Comparison of ENCODE assay signal across 11 cellular contexts in genomic region chr20:35886537-35886936, GRCh38.
A peak's percentile ranks its signal among the peaks of the same experiment; 100 is the strongest.
DNase-seq lines count a peak whose midpoint lies in the region; ATAC-seq, FAIRE-seq and TF ChIP-seq lines count a peak whose summit lies in the region.
"Had no signal": no experiment of that assay in that cellular context is flagged by ENCODE, and none has a peak within 500 bp of the region (broad histone marks: within the 10 kb centered on the region; RNA-seq: fewer than 3 reads in every experiment).

No MANE protein-coding gene starts in this region.

- H3K27ac ChIP-seq in mammary epithelial cell (ENCODE audit: insufficient read depth, low read depth, low read length) (no peak overlapping the region), right cardiac atrium (ENCODE audit: low read length) (no peak overlapping the region), transverse colon (peak overlapping the region in 3 of 4 donors; percentile 12 to 84 (median 29))
- H3K27ac ChIP-seq: upper lobe of right lung had no signal

- DNase-seq in MCF 10A (ENCODE audit: unreplicated experiment): no peak
- no peak for DNase-seq in mammary epithelial cell
- peak; percentile 41 to 73 (median 70) for DNase-seq in right cardiac atrium
- no peak for DNase-seq in transverse colon
- no peak for DNase-seq in natural killer cell
- no peak for DNase-seq in HTR-8/SVneo (ENCODE audit: insufficient read length, low spot score)
- DNase-seq: central memory CD4-positive, alpha-beta T cell; upper lobe of right lung had no signal

- no peaks in the 10 kb centered on the region for H4K20me1 ChIP-seq in mammary epithelial cell (ENCODE audit: insufficient read depth, low read length)

- H3K4me3 ChIP-seq in mammary epithelial cell (replicated peaks in 1 of 3; ENCODE audit: insufficient read depth in 1 of 3, low read depth in 2 of 3, low read length in 3 of 3): no peak overlapping the region
- H3K4me3 ChIP-seq in right cardiac atrium (ENCODE audit: low read length): no peak overlapping the region
- H3K4me3 ChIP-seq in transverse colon: no peak overlapping the region
- H3K4me3 ChIP-seq: skin epidermis, upper lobe of right lung had no signal

- no peaks in the 10 kb centered on the region for H3K27me3 ChIP-seq in mammary epithelial cell (ENCODE audit: insufficient read depth, low read length)
- H3K27me3 ChIP-seq in right cardiac atrium (ENCODE audit: control insufficient read depth, insufficient read depth): no peaks in the 10 kb centered on the region
- no peaks in the 10 kb centered on the region for H3K27me3 ChIP-seq in transverse colon
- H3K27me3 ChIP-seq: upper lobe of right lung had no signal

- H3K9ac ChIP-seq in mammary epithelial cell (ENCODE audit: insufficient read depth, low read length): no peak overlapping the region

- TF ChIP-seq POLR2A in transverse colon (IDR thresholded peaks at IDR 0.05): no peak

- dilution Hi-C loops in mammary epithelial cell (cut with HindIII; ENCODE audit: low sequenced_read_pairs): loop anchor here (5.0 kb wide), 1 partner anchor 114 kb away; the partner anchor contains the start of gene PHF20

- H3K79me2 ChIP-seq in mammary epithelial cell (ENCODE audit: insufficient read depth, low read length): peaks cover 15% of the 10 kb centered on the region

- TF ChIP-seq CTCF in MCF 10A (IDR thresholded peaks at IDR 0.05; ENCODE audit: unreplicated experiment): no peak
- no peak for TF ChIP-seq CTCF in mammary epithelial cell (conservative IDR thresholded peaks at IDR 0.05 in 1 of 2, IDR thresholded peaks at IDR 0.05 in 1 of 2; ENCODE audit: extremely low read depth in 1 of 2, insufficient read depth in 1 of 2, low read depth in 1 of 2, low read length in 2 of 2)
- no peak for TF ChIP-seq CTCF in transverse colon (IDR thresholded peaks at IDR 0.05)
- TF ChIP-seq CTCF in natural killer cell (IDR thresholded peaks at IDR 0.05): no peak

- H3K27me3 Mint-ChIP-seq in MCF 10A (ENCODE audit: insufficient read depth, unreplicated experiment): no peaks in the 10 kb centered on the region
- no peaks in the 10 kb centered on the region for H3K27me3 Mint-ChIP-seq in natural killer cell (ENCODE audit: low read depth in 2 of 2)

- H3K4me3 Mint-ChIP-seq in MCF 10A (ENCODE audit: unreplicated experiment) (no peak overlapping the region), natural killer cell (no peak overlapping the region)

- no peak overlapping the region for H3K4me2 ChIP-seq in mammary epithelial cell (ENCODE audit: insufficient read depth, low read depth, low read length)

- H3K4me1 Mint-ChIP-seq in MCF 10A (ENCODE audit: insufficient read depth, unreplicated experiment) (peaks cover 21% of the 10 kb centered on the region), natural killer cell (peaks cover 7 to 12% of the 10 kb centered on the region in 2 donors)

- H3K9me3 Mint-ChIP-seq in MCF 10A (ENCODE audit: unreplicated experiment) (no peaks in the 10 kb centered on the region), natural killer cell (no peaks in the 10 kb centered on the region)

- H2AFZ ChIP-seq in mammary epithelial cell (ENCODE audit: low read depth, low read length): no peak overlapping the region

- WGBS in mammary epithelial cell (ENCODE audit: low coverage, missing lambda C conversion rate): 100% methylated on average over 3 of the region's 3 CpGs
- 68% methylated on average over 3 of the region's 3 CpGs for WGBS in right cardiac atrium
- 89% methylated on average over 3 of the region's 3 CpGs; no CpG with 5 or more reads in 1 of the 2 donors for WGBS in transverse colon (ENCODE audit: low coverage in 1 of 2), 2 donors

- in situ Hi-C loops in mammary epithelial cell (cut with MboI; ENCODE audit: low sequenced_read_pairs in 2 of 2) (no loop called here), transverse colon (cut with MboI; ENCODE audit: low pct_ligation_motif_present in 1 of 4, low pct_unique_long_range_greater_than_20kb in 1 of 4, low sequenced_read_pairs in 3 of 4) (loop anchor here in 3 of 4 donors (25.0 kb wide), 2 partner anchors 174 to 399 kb away; no protein-coding TSS in a partner anchor)

- ATAC-seq in SK-N-SH treated with all-trans-retinoic acid at 6 μM for 48 hours (peak; percentile 16; the same call in 2 of the 3 replicates), right cardiac atrium (peak; percentile 68 to 87), natural killer cell (no peak), GM21360 (IDR thresholded peaks at IDR 0.05; ENCODE audit: unreplicated experiment) (no peak)

- H3K9me3 ChIP-seq in mammary epithelial cell (replicated peaks; ENCODE audit: insufficient read depth, low read length) (no peaks in the 10 kb centered on the region), right cardiac atrium (ENCODE audit: control insufficient read depth, low read length) (no peaks in the 10 kb centered on the region), transverse colon (no peaks in the 10 kb centered on the region)
- H3K9me3 ChIP-seq: upper lobe of right lung had no signal

- H3K36me3 ChIP-seq in mammary epithelial cell (ENCODE audit: insufficient read depth, low read length): no peaks in the 10 kb centered on the region
- no peaks in the 10 kb centered on the region for H3K36me3 ChIP-seq in transverse colon

- intact Hi-C loops in MCF 10A (cut with micrococcal nuclease) (no loop called here), mammary epithelial cell (cut with micrococcal nuclease) (no loop called here), right cardiac atrium (cut with DNase I) (loop anchor here in 2 of 4 donors (10.0 kb wide), 2 partner anchors 152 to 422 kb away; no protein-coding TSS in a partner anchor), transverse colon (cut with DNase I; ENCODE audit: low total_unique reads) (no loop called here), natural killer cell (cut with micrococcal nuclease) (loop anchor here (10.0 kb wide), 1 partner anchor 182 kb away; no protein-coding TSS in a partner anchor)

- CTCF ChIA-PET in MCF 10A (lab: Yijun Ruan, JAX) (interaction anchor here (0.7 to 4.1 kb wide), 7 partner anchors 11 to 868 kb away, joined by 3 to 27 read pairs (median 3); no protein-coding TSS in a partner anchor), mammary epithelial cell (lab: Charles Lee; ENCODE audit: low non-redundant PET) (no interaction called here)

- POLR2A ChIA-PET in MCF 10A (lab: Yijun Ruan, JAX): interaction anchor here (0.7 to 12.0 kb wide), 8 partner anchors 9 to 186 kb away, joined by 3 to 326 read pairs (median 60); partner anchors contain the start of genes NFS1, PHF20, RBM39 and ROMO1

- no peak for TF ChIP-seq EP300 in transverse colon (IDR thresholded peaks at IDR 0.05; ENCODE audit: low read depth)

- FAIRE-seq in HTR-8/SVneo (lab: Jason Lieb, UNC): no peak

- BruUV-seq in MCF 10A (replicated peaks; lab: Mats Ljungman, UMichigan) (no TSS peak), mammary epithelial cell (replicated peaks; lab: Mats Ljungman, UMichigan) (no TSS peak)

- peaks cover 25% of the 10 kb centered on the region for H3K4me1 ChIP-seq in mammary epithelial cell (ENCODE audit: insufficient read depth, low read length)
- H3K4me1 ChIP-seq in right cardiac atrium (ENCODE audit: control insufficient read depth, insufficient read depth, low read length): no peaks in the 10 kb centered on the region
- H3K4me1 ChIP-seq in transverse colon: peaks cover 0 to 6% (median 2%) of the 10 kb centered on the region in 4 donors
- H3K4me1 ChIP-seq: upper lobe of right lung had no signal

- H3K36me3 Mint-ChIP-seq in MCF 10A (ENCODE audit: insufficient read depth, unreplicated experiment) (peaks cover 30% of the 10 kb centered on the region), natural killer cell (no peaks in the 10 kb centered on the region)

- H3K27ac Mint-ChIP-seq in MCF 10A (ENCODE audit: low read depth, unreplicated experiment) (peak overlapping the region; percentile 100), natural killer cell (peak overlapping the region in 1 of 2 donors; percentile 66)

TF ChIP-seq in SK-N-SH treated with all-trans-retinoic acid at 6 μM for 48 hours, 23 proteins besides CTCF, POLR2A, EP300 and RAD21 (continues in another document):
- TF ChIP-seq PATZ1 (CRISPR knock-in tag; IDR thresholded peaks at IDR 0.05; ENCODE audit: borderline replicate concordance) (0 out of 2 replicates have a peak, but pooled peaks have one; percentile 35), ARNTL (CRISPR knock-in tag; IDR thresholded peaks at IDR 0.05; ENCODE audit: borderline replicate concordance, low read depth) (no peak), TOX (CRISPR knock-in tag; IDR thresholded peaks at IDR 0.05; ENCODE audit: borderline replicate concordance) (peak; percentile 40; the same call in 1 of the 2 replicates), CREB5 (CRISPR knock-in tag; IDR thresholded peaks at IDR 0.05; ENCODE audit: low read depth) (peak; percentile 68; the same call in 1 of the 2 replicates), GLIS3 (CRISPR knock-in tag; IDR thresholded peaks at IDR 0.05) (peak; percentile 75; the same call in 1 of the 2 replicates)

Comparison
In these comparisons a context has a peak if more than half of its experiments do, and no peak if none do; other contexts are left out.
1. DNase-seq: peak in right cardiac atrium (3 of 3); none in MCF 10A (single experiment), mammary epithelial cell (single experiment), transverse colon (single experiment), natural killer cell (single experiment) and HTR-8/SVneo (single experiment).
2. H3K27ac ChIP-seq: peak in transverse colon (3 of 4); none in mammary epithelial cell (single experiment) and right cardiac atrium (single experiment).
3. ATAC-seq: peak in SK-N-SH treated with all-trans-retinoic acid at 6 μM for 48 hours (single experiment) and right cardiac atrium (2 of 2); none in natural killer cell (0 of 3) and GM21360 (single experiment).
4. in situ Hi-C loops: an anchor here in transverse colon (25.0 kb wide); none called in mammary epithelial cell.